Comparison of ENCODE assay signal across 9 cellular contexts in the genomic region with DNA sequence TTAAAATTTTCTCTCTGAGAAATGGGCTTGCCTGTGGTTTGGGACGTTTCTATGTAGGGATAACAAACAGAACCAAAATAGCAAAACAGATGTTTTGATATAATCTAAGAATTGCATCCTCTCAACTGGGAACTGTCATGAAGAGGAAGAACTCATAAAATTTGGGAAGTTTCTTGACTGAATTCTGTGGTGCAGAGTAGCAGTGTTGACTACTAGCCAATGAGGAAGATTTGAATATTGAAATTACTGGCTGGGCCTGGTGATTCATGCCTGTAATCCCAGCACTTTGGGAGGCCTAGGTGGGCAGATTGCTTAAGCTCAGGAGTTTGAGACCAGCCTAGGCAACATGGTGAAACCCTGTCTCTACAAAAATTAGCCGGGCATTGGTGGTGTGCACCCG. TPM values are rescaled to one million over a fixed set of nuclear protein-coding genes. Genes with fewer than 3 reads are reported as not detected.
DNase-seq lines count a peak whose midpoint lies in the region; ATAC-seq and TF ChIP-seq lines count a peak whose summit lies in the region.
"Had no signal": no experiment of that assay in that cellular context is flagged by ENCODE, and none has a peak within 500 bp of the region (broad histone marks: within the 10 kb centered on the region; RNA-seq: fewer than 3 reads in every experiment).

No MANE protein-coding gene starts in this region.

- no peaks in the 10 kb centered on the region for H3K27me3 ChIP-seq in rectal smooth muscle tissue (ENCODE audit: control insufficient read depth, insufficient read depth, low read length)
- H3K27me3 ChIP-seq in neuronal stem cell (ENCODE audit: control insufficient read depth in 3 of 3, insufficient read depth in 3 of 3, low read depth in 1 of 3, low read length in 3 of 3): no peaks in the 10 kb centered on the region

- no peak overlapping the region for H3K4me3 ChIP-seq in rectal smooth muscle tissue (ENCODE audit: low read length)
- no peak overlapping the region for H3K4me3 ChIP-seq in neuronal stem cell (ENCODE audit: low read length in 2 of 2)

- H3K4ac ChIP-seq in neuronal stem cell (ENCODE audit: low read length): no peak overlapping the region

- peaks cover 32% of the 10 kb centered on the region for H3K4me1 Mint-ChIP-seq in endothelial cell (ENCODE audit: unreplicated experiment)

- no peak overlapping the region for H3K4me3 Mint-ChIP-seq in endothelial cell (ENCODE audit: unreplicated experiment)

- peak overlapping the region; percentile 94 for H3K27ac Mint-ChIP-seq in endothelial cell (ENCODE audit: unreplicated experiment)

- no peak overlapping the region for H2AFZ ChIP-seq in neuronal stem cell (ENCODE audit: low read length)

- peaks cover 44% of the 10 kb centered on the region for H3K4me1 ChIP-seq in rectal smooth muscle tissue (ENCODE audit: control insufficient read depth, insufficient read depth, low read length)
- peaks cover 5 to 27% of the 10 kb centered on the region in 2 donors for H3K4me1 ChIP-seq in neuronal stem cell (ENCODE audit: control insufficient read depth in 2 of 2, insufficient read depth in 1 of 2, low read depth in 1 of 2, low read length in 2 of 2)

- H3K27ac ChIP-seq in rectal smooth muscle tissue (ENCODE audit: low read depth, low read length) (peak overlapping the region; percentile 70), neuronal stem cell (replicated peaks; ENCODE audit: low read length) (no peak overlapping the region)

- peaks cover 2% of the 10 kb centered on the region for H3K79me1 ChIP-seq in neuronal stem cell (ENCODE audit: low read depth, low read length)

- no peaks in the 10 kb centered on the region for H3K9me3 ChIP-seq in neuronal stem cell (replicated peaks in 1 of 2; ENCODE audit: control insufficient read depth in 2 of 2, insufficient read depth in 1 of 2, low read depth in 1 of 2, low read length in 2 of 2)

- H4K8ac ChIP-seq in neuronal stem cell (ENCODE audit: low read depth, low read length): no peak overlapping the region

- H2BK120ac ChIP-seq in neuronal stem cell (ENCODE audit: low read depth, low read length): no peak overlapping the region

- no peak for TF ChIP-seq CTCF in endothelial cell (IDR thresholded peaks at IDR 0.05; ENCODE audit: unreplicated experiment)

- H3K14ac ChIP-seq in neuronal stem cell (ENCODE audit: low read length): no peak overlapping the region

- peaks cover 27% of the 10 kb centered on the region for H3K36me3 Mint-ChIP-seq in endothelial cell (ENCODE audit: low read depth, unreplicated experiment)

- H3K9ac ChIP-seq in rectal smooth muscle tissue (ENCODE audit: low read length) (no peak overlapping the region), neuronal stem cell (ENCODE audit: low read depth, low read length, poor library complexity) (no peak overlapping the region)

- DNase-seq in ELR (ENCODE audit: low read depth): peak; percentile 32
- DNase-seq in OCI-M1 (lab: John Stamatoyannopoulos, UW): peak; percentile 27
- DNase-seq in endothelial cell (ENCODE audit: low spot score): no peak
- no peak for DNase-seq in neuronal stem cell (ENCODE audit: low spot score)
- no peak for DNase-seq in NCI-H1092 treated with DMSO at 0.1 percent for 48 hours (lab: John Stamatoyannopoulos, UW)
- DNase-seq: NK-92 treated with Interleukin-12 subunit alpha and Interleukin-12 subunit beta, amount 100 ng/mL, for 24 hours had no signal

- H3K4me2 ChIP-seq in neuronal stem cell (ENCODE audit: insufficient read depth, low read length, poor library complexity, severe bottlenecking): no peak overlapping the region

- no peak for ATAC-seq in HG02571 (IDR thresholded peaks at IDR 0.05; ENCODE audit: unreplicated experiment)
- no peak for ATAC-seq in GM19463 (IDR thresholded peaks at IDR 0.05; ENCODE audit: unreplicated experiment)

- no peak overlapping the region for H4K91ac ChIP-seq in neuronal stem cell (ENCODE audit: low read depth, low read length, poor library complexity)

- H3K23ac ChIP-seq in neuronal stem cell (ENCODE audit: low read depth, low read length, poor library complexity): no peak overlapping the region

- no CpG with 5 or more reads among the region's 3 CpGs for WGBS in neuronal stem cell (ENCODE audit: extremely low coverage in 2 of 2, insufficient read length in 2 of 2, insufficient replicate concordance in 1 of 2), 2 donors

- H3K36me3 ChIP-seq in rectal smooth muscle tissue (ENCODE audit: control insufficient read depth, insufficient read depth, low read length) (peaks cover 5% of the 10 kb centered on the region), neuronal stem cell (replicated peaks in 1 of 2; ENCODE audit: control insufficient read depth in 2 of 2, insufficient read depth in 2 of 2, low read length in 2 of 2) (peaks cover 18 to 61% of the 10 kb centered on the region in 2 donors)

- H3K27me3 Mint-ChIP-seq in endothelial cell (ENCODE audit: unreplicated experiment): peaks cover 6% of the 10 kb centered on the region

- H2BK5ac ChIP-seq in neuronal stem cell (ENCODE audit: low read length): no peak overlapping the region

- H3K18ac ChIP-seq in neuronal stem cell (ENCODE audit: low read length): no peak overlapping the region

- H2BK15ac ChIP-seq in neuronal stem cell (ENCODE audit: low read length): no peak overlapping the region

- no peak overlapping the region for H2BK12ac ChIP-seq in neuronal stem cell (ENCODE audit: low read length)

- H2AK5ac ChIP-seq in neuronal stem cell (ENCODE audit: low read depth, low read length): no peak overlapping the region

- H3K9me3 Mint-ChIP-seq in endothelial cell (ENCODE audit: unreplicated experiment): no peaks in the 10 kb centered on the region

RNA-seq across cellular contexts. Expression of a gene that starts 42.2 kb away (rescaled TPM):
- 41.2 TPM for total RNA-seq in endothelial cell (ENCODE audit: unreplicated experiment)
- 19.3 TPM for polyA plus RNA-seq in neuronal stem cell (2013, experiment 1 of 2)
- 20.0 TPM for polyA plus RNA-seq in neuronal stem cell (2013, experiment 2 of 2)

Comparison
In these comparisons a context has a peak if more than half of its experiments do, and no peak if none do; other contexts are left out.
1. DNase-seq: peak in ELR (single experiment) and OCI-M1 (single experiment); none in endothelial cell (single experiment), neuronal stem cell (single experiment) and NCI-H1092 treated with DMSO at 0.1 percent for 48 hours (single experiment).